ENCODE assay signal across 14 cellular contexts in genomic region chr16:75485230-75486013, GRCh38.
DNase-seq lines count a peak whose midpoint lies in the region; ATAC-seq and TF ChIP-seq lines count a peak whose summit lies in the region.
"Had no signal": no experiment of that assay in that cellular context is flagged by ENCODE, and none has a peak within 500 bp of the region (broad histone marks: within the 10 kb centered on the region; RNA-seq: fewer than 3 reads in every experiment).

No MANE protein-coding gene starts in this region.

- ATAC-seq in GM18858 (IDR thresholded peaks at IDR 0.05; ENCODE audit: unreplicated experiment), result peak; percentile 29
- ATAC-seq in HG02623 (IDR thresholded peaks at IDR 0.05; ENCODE audit: unreplicated experiment), result peak; percentile 49
- no peak for ATAC-seq in HG03108 (IDR thresholded peaks at IDR 0.05; ENCODE audit: unreplicated experiment)
- ATAC-seq: gastrocnemius medialis had no signal

- no peaks in the 10 kb centered on the region for H3K79me2 ChIP-seq in OCI-LY1 (ENCODE audit: insufficient read depth, low read length)
- H3K79me2 ChIP-seq in parathyroid adenoma, result no peaks in the 10 kb centered on the region

- peak overlapping the region; percentile 15; the same call in 1 of the 2 replicates for H3K9ac ChIP-seq in OCI-LY1 (ENCODE audit: low read length)
- no peak overlapping the region for H3K9ac ChIP-seq in parathyroid adenoma

- no peaks in the 10 kb centered on the region for H4K20me1 ChIP-seq in OCI-LY1 (ENCODE audit: insufficient read depth, low read length)

- H3K4me3 ChIP-seq in OCI-LY1 (ENCODE audit: low read depth, low read length, poor library complexity, severe bottlenecking) (no peak overlapping the region), parathyroid adenoma (ENCODE audit: low read depth, low read length) (no peak overlapping the region)
- H3K4me3 ChIP-seq: gastrocnemius medialis had no signal

- H3F3A ChIP-seq in OCI-LY1 (ENCODE audit: insufficient read depth, low read length), result peaks cover 3% of the 10 kb centered on the region; the same call in 1 of the 2 replicates

- TF ChIP-seq CTCF in OCI-LY1 (IDR thresholded peaks at IDR 0.05; ENCODE audit: low read length), result no peak
- no peak for TF ChIP-seq CTCF in parathyroid adenoma (IDR thresholded peaks at IDR 0.05)

- no peaks in the 10 kb centered on the region for H3K9me3 ChIP-seq in OCI-LY1 (ENCODE audit: low read length)
- no peaks in the 10 kb centered on the region for H3K9me3 ChIP-seq in parathyroid adenoma (ENCODE audit: control insufficient read depth, low read length)
- H3K9me3 ChIP-seq: gastrocnemius medialis had no signal

- H3K36me3 ChIP-seq in OCI-LY1 (ENCODE audit: insufficient read depth, low read length) (no peaks in the 10 kb centered on the region), parathyroid adenoma (ENCODE audit: control insufficient read depth, insufficient read depth, low read length) (no peaks in the 10 kb centered on the region)
- H3K36me3 ChIP-seq: brain microvascular endothelial cell, gastrocnemius medialis had no signal

- H2AFZ ChIP-seq in OCI-LY1 (ENCODE audit: low read length), result no peak overlapping the region
- H2AFZ ChIP-seq in parathyroid adenoma, result peak overlapping the region; percentile 13

- H3K4me2 ChIP-seq in OCI-LY1 (ENCODE audit: low read length) (peak overlapping the region; percentile 23; the same call in 1 of the 2 replicates), parathyroid adenoma (ENCODE audit: low read length) (no peak overlapping the region)

- H3K4me1 ChIP-seq in OCI-LY1 (ENCODE audit: insufficient read depth, low read length, severe bottlenecking) (peaks cover 35% of the 10 kb centered on the region), parathyroid adenoma (peaks cover 18% of the 10 kb centered on the region)

- H3K27ac ChIP-seq in OCI-LY1 (ENCODE audit: low read depth, low read length, poor library complexity, severe bottlenecking) (peak overlapping the region; percentile 72), parathyroid adenoma (peak overlapping the region; percentile 8)
- H3K27ac ChIP-seq: brain microvascular endothelial cell, C4-2B, gastrocnemius medialis had no signal

- no peak for DNase-seq in hypothalamus (lab: John Stamatoyannopoulos, UW)
- DNase-seq in T1000 (lab: John Stamatoyannopoulos, UW), result no peak
- DNase-seq in LoVo (ENCODE audit: low spot score), result no peak
- DNase-seq: activated gamma-delta T cell; brain microvascular endothelial cell; gastrocnemius medialis; stimulated activated CD4-positive, alpha-beta T cell treated with anti-CD3 and anti-CD28 coated beads, Interleukin-2, amount 100 ng/mL, for 48 hours; stimulated activated naive CD4-positive, alpha-beta T cell had no signal

- H3K27me3 ChIP-seq in OCI-LY1 (ENCODE audit: insufficient read depth, low read length), result no peaks in the 10 kb centered on the region
- peaks cover 3% of the 10 kb centered on the region for H3K27me3 ChIP-seq in parathyroid adenoma (ENCODE audit: control insufficient read depth, insufficient read depth, low read length)
- H3K27me3 ChIP-seq: brain microvascular endothelial cell, gastrocnemius medialis had no signal

- no peaks in the 10 kb centered on the region for H3K9me2 ChIP-seq in OCI-LY1 (ENCODE audit: low read depth, low read length)
